In genomic region chr21:32359719-32360260, GRCh38 we compare ENCODE assay signal across 12 cellular contexts. TPM values are rescaled to one million over a fixed set of nuclear protein-coding genes. Genes with fewer than 3 reads are reported as not detected.
DNase-seq lines count a peak whose midpoint lies in the region; ATAC-seq and TF ChIP-seq lines count a peak whose summit lies in the region.
"Had no signal": no experiment of that assay in that cellular context is flagged by ENCODE, and none has a peak within 500 bp of the region (broad histone marks: within the 10 kb centered on the region; RNA-seq: fewer than 3 reads in every experiment).

No MANE protein-coding gene starts in this region.

- H3K36me3 Mint-ChIP-seq in activated naive CD4-positive, alpha-beta T cell treated with anti-CD3 and anti-CD28 coated beads, Interleukin-2, amount 10 ng/mL, durations not matched to agents 7 days and 5 days = peaks cover 54% of the 10 kb centered on the region
- H3K36me3 Mint-ChIP-seq in activated naive CD4-positive, alpha-beta T cell treated with anti-CD3 and anti-CD28 coated beads for 36 hours (ENCODE audit: low read depth) = peaks cover 58% of the 10 kb centered on the region

- CTCF ChIA-PET in activated naive CD4-positive, alpha-beta T cell treated with anti-CD3 and anti-CD28 coated beads, Interleukin-2, amount 10 ng/mL, durations not matched to agents 7 days and 5 days (lab: Charles Lee) = no interaction called here
- CTCF ChIA-PET in activated naive CD4-positive, alpha-beta T cell treated with anti-CD3 and anti-CD28 coated beads for 36 hours (lab: Charles Lee) = interaction anchor here (1.6 kb wide), 1 partner anchor 12 kb away, joined by 3 read pairs; no protein-coding TSS in a partner anchor

- H3K27me3 ChIP-seq in suprapubic skin = no peaks in the 10 kb centered on the region

- intact Hi-C loops in activated naive CD4-positive, alpha-beta T cell treated with anti-CD3 and anti-CD28 coated beads for 36 hours (cut with micrococcal nuclease) = no loop called here

- no peaks in the 10 kb centered on the region for H3K27me3 Mint-ChIP-seq in activated naive CD4-positive, alpha-beta T cell treated with anti-CD3 and anti-CD28 coated beads, Interleukin-2, amount 10 ng/mL, durations not matched to agents 7 days and 5 days
- no peaks in the 10 kb centered on the region for H3K27me3 Mint-ChIP-seq in activated naive CD4-positive, alpha-beta T cell treated with anti-CD3 and anti-CD28 coated beads for 36 hours (ENCODE audit: low read depth)
- H3K27me3 Mint-ChIP-seq: CD8-positive, alpha-beta memory T cell; stimulated activated naive B cell treated with anti-CD40 and anti-IgM and Interleukin-4, amounts not matched to agents 10 μg/mL and 1 μg/mL and 100 μg/mL, for 72 hours had no signal

- H3K4me3 Mint-ChIP-seq in activated naive CD4-positive, alpha-beta T cell treated with anti-CD3 and anti-CD28 coated beads, Interleukin-2, amount 10 ng/mL, durations not matched to agents 7 days and 5 days = no peak overlapping the region
- H3K4me3 Mint-ChIP-seq in activated naive CD4-positive, alpha-beta T cell treated with anti-CD3 and anti-CD28 coated beads for 36 hours = no peak overlapping the region
- H3K4me3 Mint-ChIP-seq: CD8-positive, alpha-beta memory T cell; stimulated activated naive B cell treated with anti-CD40 and anti-IgM and Interleukin-4, amounts not matched to agents 10 μg/mL and 1 μg/mL and 100 μg/mL, for 72 hours had no signal

- H3K4me1 Mint-ChIP-seq in activated naive CD4-positive, alpha-beta T cell treated with anti-CD3 and anti-CD28 coated beads, Interleukin-2, amount 10 ng/mL, durations not matched to agents 7 days and 5 days = peaks cover 5% of the 10 kb centered on the region
- no peaks in the 10 kb centered on the region for H3K4me1 Mint-ChIP-seq in activated naive CD4-positive, alpha-beta T cell treated with anti-CD3 and anti-CD28 coated beads for 36 hours (ENCODE audit: low read depth)
- H3K4me1 Mint-ChIP-seq: CD8-positive, alpha-beta memory T cell had no signal

- 69% methylated on average over 7 of the region's 7 CpGs for WGBS in suprapubic skin

- ATAC-seq in GM21723 (IDR thresholded peaks at IDR 0.05; ENCODE audit: unreplicated experiment) = no peak
- ATAC-seq in HG02852 (IDR thresholded peaks at IDR 0.05; ENCODE audit: unreplicated experiment) = no peak
- ATAC-seq: stimulated activated naive B cell treated with anti-CD40 and anti-IgM and Interleukin-4, amounts not matched to agents 10 μg/mL and 1 μg/mL and 100 μg/mL, for 72 hours had no signal

- DNase-seq in activated naive CD4-positive, alpha-beta T cell treated with anti-CD3 and anti-CD28 coated beads, Interleukin-2, amount 10 ng/mL, durations not matched to agents 7 days and 5 days = no peak
- DNase-seq in activated naive CD4-positive, alpha-beta T cell treated with anti-CD3 and anti-CD28 coated beads for 36 hours = no peak
- DNase-seq in NCI-H460 (ENCODE audit: extremely low read depth, low read depth) (peak; percentile 45), epithelial cell of prostate (ENCODE audit: low read depth, low spot score) (no peak), suprapubic skin (ENCODE audit: low spot score in 2 of 2) (peak; percentile 38 to 63), NOMO-1 treated with dmso at 0.1 percent for 144 hours (lab: John Stamatoyannopoulos, UW; ENCODE audit: unreplicated experiment) (no peak)
- DNase-seq: CD8-positive, alpha-beta memory T cell; kidney glomerular epithelial cell; MV-4-11; stimulated activated naive B cell treated with anti-CD40 and anti-IgM and Interleukin-4, amounts not matched to agents 10 μg/mL and 1 μg/mL and 100 μg/mL, for 72 hours had no signal

- TF ChIP-seq CTCF in suprapubic skin (IDR thresholded peaks at IDR 0.05) = peak in 1 of 2 donors; percentile 26

- no peak for TF ChIP-seq EP300 in suprapubic skin (IDR thresholded peaks at IDR 0.05)

- H3K27ac ChIP-seq in epithelial cell of prostate (peak overlapping the region; percentile 66), suprapubic skin (peak overlapping the region; percentile 43)

- no peaks in the 10 kb centered on the region for H3K9me3 Mint-ChIP-seq in activated naive CD4-positive, alpha-beta T cell treated with anti-CD3 and anti-CD28 coated beads, Interleukin-2, amount 10 ng/mL, durations not matched to agents 7 days and 5 days
- H3K9me3 Mint-ChIP-seq in activated naive CD4-positive, alpha-beta T cell treated with anti-CD3 and anti-CD28 coated beads for 36 hours = no peaks in the 10 kb centered on the region
- H3K9me3 Mint-ChIP-seq: CD8-positive, alpha-beta memory T cell; stimulated activated naive B cell treated with anti-CD40 and anti-IgM and Interleukin-4, amounts not matched to agents 10 μg/mL and 1 μg/mL and 100 μg/mL, for 72 hours had no signal

- peak overlapping the region; percentile 7 for H3K27ac Mint-ChIP-seq in activated naive CD4-positive, alpha-beta T cell treated with anti-CD3 and anti-CD28 coated beads, Interleukin-2, amount 10 ng/mL, durations not matched to agents 7 days and 5 days
- no peak overlapping the region for H3K27ac Mint-ChIP-seq in activated naive CD4-positive, alpha-beta T cell treated with anti-CD3 and anti-CD28 coated beads for 36 hours
- H3K27ac Mint-ChIP-seq: CD8-positive, alpha-beta memory T cell; stimulated activated naive B cell treated with anti-CD40 and anti-IgM and Interleukin-4, amounts not matched to agents 10 μg/mL and 1 μg/mL and 100 μg/mL, for 72 hours had no signal

- peaks cover 82% of the 10 kb centered on the region for H3K36me3 ChIP-seq in suprapubic skin

- no peaks in the 10 kb centered on the region for H3K9me3 ChIP-seq in suprapubic skin

- H3K4me3 ChIP-seq in suprapubic skin = no peak overlapping the region

- TF ChIP-seq POLR2A in suprapubic skin (IDR thresholded peaks at IDR 0.05) = no peak

- H3K4me1 ChIP-seq in suprapubic skin = peaks cover 31% of the 10 kb centered on the region

RNA-seq across cellular contexts. Expression of gene URB1, which starts 33.0 kb away (rescaled TPM):
- total RNA-seq in activated naive CD4-positive, alpha-beta T cell treated with anti-CD3 and anti-CD28 coated beads for 36 hours = 10 to 100 TPM; 20.8 to 21.4 TPM
- total RNA-seq in NCI-H460 (2014; rRNA removed; shearing (Covaris generic)) = 25.4 and 26.4 TPM in 2 replicates
- polyA plus RNA-seq in NCI-H460 (2014; cell fraction: nucleus; rRNA removed) = 20.6 and 31.2 TPM in 2 replicates
- total RNA-seq in suprapubic skin = 10 to 100 TPM; 23.7 to 49.4 (median 33.0) TPM

RNA-seq across cellular contexts. Expression of gene EVA1C, which starts 52.7 kb away (rescaled TPM):
- total RNA-seq in activated naive CD4-positive, alpha-beta T cell treated with anti-CD3 and anti-CD28 coated beads for 36 hours = 1 to 10 TPM; 5.3 to 5.9 TPM
- total RNA-seq in NCI-H460 (2014; rRNA removed; shearing (Covaris generic)) = 46.5 and 55.7 TPM in 2 replicates
- 41.4 and 42.5 TPM in 2 replicates for polyA plus RNA-seq in NCI-H460 (2014; cell fraction: nucleus; rRNA removed)
- 10 to 100 TPM; 57.1 to 98.6 (median 63.2) TPM for total RNA-seq in suprapubic skin

Comparison
In these comparisons a context has a peak if more than half of its experiments do, and no peak if none do; other contexts are left out.
1. DNase-seq: peak in NCI-H460 (single experiment) and suprapubic skin (2 of 2); none in activated naive CD4-positive, alpha-beta T cell treated with anti-CD3 and anti-CD28 coated beads, Interleukin-2, amount 10 ng/mL, durations not matched to agents 7 days and 5 days (single experiment), activated naive CD4-positive, alpha-beta T cell treated with anti-CD3 and anti-CD28 coated beads for 36 hours (single experiment), epithelial cell of prostate (single experiment) and NOMO-1 treated with dmso at 0.1 percent for 144 hours (single experiment).